In genomic region chr15:97168704-97169475, GRCh38 we compare ENCODE assay signal across 20 cellular contexts.
DNase-seq lines count a peak whose midpoint lies in the region; ATAC-seq and TF ChIP-seq lines count a peak whose summit lies in the region.
"Had no signal": no experiment of that assay in that cellular context is flagged by ENCODE, and none has a peak within 500 bp of the region (broad histone marks: within the 10 kb centered on the region; RNA-seq: fewer than 3 reads in every experiment).

No MANE protein-coding gene starts in this region.

- no peaks in the 10 kb centered on the region for H4K20me1 ChIP-seq in GM23248 (ENCODE audit: insufficient read depth)

- TF ChIP-seq CTCF in choroid plexus epithelial cell (conservative IDR thresholded peaks at IDR 0.05; ENCODE audit: low read depth, low read length) (no peak), colonic mucosa (IDR thresholded peaks at IDR 0.05) (no peak)

- no peaks in the 10 kb centered on the region for H3K4me1 Mint-ChIP-seq in naive thymus-derived CD4-positive, alpha-beta T cell
- H3K4me1 Mint-ChIP-seq: CD4-positive, CD25-positive, alpha-beta regulatory T cell had no signal

- no peak overlapping the region for H3K9ac ChIP-seq in colonic mucosa (ENCODE audit: low read depth in 2 of 2, low read length in 2 of 2)
- H3K9ac ChIP-seq in GM23248 = no peak overlapping the region

- in situ Hi-C loops in GM23248 (cut with MboI) = no loop called here

- H3K4me2 ChIP-seq in GM23248 (ENCODE audit: unreplicated experiment) = no peak overlapping the region

- 14 to 20% methylated on average over 12 of the region's 12 CpGs for WGBS in GM23248 (ENCODE audit: low coverage in 1 of 2, low lambda C conversion rate in 2 of 2, missing lambda C conversion rate in 2 of 2), 2 experiments

- H3K9me3 ChIP-seq in naive thymus-derived CD4-positive, alpha-beta T cell (ENCODE audit: control insufficient read depth in 2 of 3, low read length in 3 of 3) = no peaks in the 10 kb centered on the region
- H3K9me3 ChIP-seq in colonic mucosa = no peaks in the 10 kb centered on the region
- no peaks in the 10 kb centered on the region for H3K9me3 ChIP-seq in GM23248 (ENCODE audit: low read depth)
- H3K9me3 ChIP-seq: right lobe of liver had no signal

- peaks cover 0 to 16% (median 10%) of the 10 kb centered on the region in 5 donors for H3K27me3 Mint-ChIP-seq in naive thymus-derived CD4-positive, alpha-beta T cell
- H3K27me3 Mint-ChIP-seq: CD4-positive, CD25-positive, alpha-beta regulatory T cell had no signal

- DNase-seq in DMS153 treated with DMSO at 0.1 percent for 48 hours (lab: John Stamatoyannopoulos, UW; ENCODE audit: unreplicated experiment) = peak; percentile 40
- peak; percentile 35 for DNase-seq in NCI-H1105 treated with DMSO at 0.1 percent for 48 hours (lab: John Stamatoyannopoulos, UW)
- peak; percentile 92 for DNase-seq in NCI-H345 treated with DMSO at 0.1 percent for 48 hours (lab: John Stamatoyannopoulos, UW; ENCODE audit: unreplicated experiment)
- peak; percentile 36 for DNase-seq in choroid plexus epithelial cell (ENCODE audit: low read depth)
- DNase-seq in naive thymus-derived CD4-positive, alpha-beta T cell = no peak
- no peak for DNase-seq in colonic mucosa
- no peak for DNase-seq in GM23248
- DNase-seq: activated CD4-positive, alpha-beta T cell treated with anti-CD3 and anti-CD28 coated beads for 1 hour; CD4-positive, CD25-positive, alpha-beta regulatory T cell; DMS79; hippocampal formation; kidney glomerular epithelial cell; midbrain; NCI-H226; OCI-M1; right lobe of liver; stomach had no signal

- H3F3A ChIP-seq in GM23248 (ENCODE audit: insufficient read depth) = no peaks in the 10 kb centered on the region

- H3K9me2 ChIP-seq in GM23248 (ENCODE audit: insufficient read depth) = no peaks in the 10 kb centered on the region

- H3K4me3 ChIP-seq in choroid plexus epithelial cell (ENCODE audit: low read depth, low read length) (no peak overlapping the region), colonic mucosa (no peak overlapping the region), GM23248 (no peak overlapping the region)
- no peak overlapping the region for H3K4me3 ChIP-seq in naive thymus-derived CD4-positive, alpha-beta T cell (ENCODE audit: low read length)
- H3K4me3 ChIP-seq: right lobe of liver, stomach had no signal

- peaks cover 0 to 6% (median 0%) of the 10 kb centered on the region in 11 donors for H3K9me3 Mint-ChIP-seq in naive thymus-derived CD4-positive, alpha-beta T cell

- CTCF ChIA-PET in naive thymus-derived CD4-positive, alpha-beta T cell (lab: Charles Lee) = no interaction called here

- H3K27me3 ChIP-seq in naive thymus-derived CD4-positive, alpha-beta T cell (ENCODE audit: control insufficient read depth in 2 of 2, insufficient read depth in 2 of 2, low read length in 2 of 2) = no peaks in the 10 kb centered on the region
- H3K27me3 ChIP-seq in colonic mucosa (no peaks in the 10 kb centered on the region), GM23248 (replicated peaks; ENCODE audit: insufficient read depth) (no peaks in the 10 kb centered on the region)
- H3K27me3 ChIP-seq: right lobe of liver, stomach had no signal

- no peak for ATAC-seq in naive thymus-derived CD4-positive, alpha-beta T cell
- no peak for ATAC-seq in activated CD4-positive, CD25-positive, alpha-beta regulatory T cell treated with anti-CD3 and anti-CD28 coated beads, Interleukin-2, amount 50 U/mL, for 24 hours
- ATAC-seq: HCT116, right lobe of liver had no signal

- no peaks in the 10 kb centered on the region for H3K79me2 ChIP-seq in GM23248 (ENCODE audit: insufficient read depth)

- no peaks in the 10 kb centered on the region for H3K36me3 Mint-ChIP-seq in naive thymus-derived CD4-positive, alpha-beta T cell
- H3K36me3 Mint-ChIP-seq: CD4-positive, CD25-positive, alpha-beta regulatory T cell had no signal

- H2AFZ ChIP-seq in GM23248 = no peak overlapping the region

- H3K4me1 ChIP-seq in naive thymus-derived CD4-positive, alpha-beta T cell (ENCODE audit: control insufficient read depth in 2 of 2, insufficient read depth in 2 of 2, low read length in 2 of 2) = no peaks in the 10 kb centered on the region
- H3K4me1 ChIP-seq in colonic mucosa (no peaks in the 10 kb centered on the region), GM23248 (ENCODE audit: insufficient read depth) (no peaks in the 10 kb centered on the region)
- H3K4me1 ChIP-seq: right lobe of liver, stomach had no signal

- H3K36me3 ChIP-seq in naive thymus-derived CD4-positive, alpha-beta T cell (ENCODE audit: control insufficient read depth in 2 of 3, insufficient read depth in 3 of 3, low read length in 3 of 3) = no peaks in the 10 kb centered on the region
- H3K36me3 ChIP-seq in colonic mucosa (no peaks in the 10 kb centered on the region), GM23248 (ENCODE audit: low read depth) (no peaks in the 10 kb centered on the region)
- H3K36me3 ChIP-seq: right lobe of liver, stomach had no signal

- H3K27ac ChIP-seq in naive thymus-derived CD4-positive, alpha-beta T cell (ENCODE audit: low read depth, low read length) = no peak overlapping the region
- H3K27ac ChIP-seq in colonic mucosa (no peak overlapping the region), GM23248 (no peak overlapping the region)
- H3K27ac ChIP-seq: right lobe of liver, stomach had no signal

- H3K27ac Mint-ChIP-seq in naive thymus-derived CD4-positive, alpha-beta T cell = no peak overlapping the region
- H3K27ac Mint-ChIP-seq: CD4-positive, CD25-positive, alpha-beta regulatory T cell; T-helper 2 cell treated with Interferon-gamma antibody and Interleukin-4, amounts not matched to agents 5 μg/mL and 100 μg/mL, for 36 hours had no signal

- no peak overlapping the region for H3K4me3 Mint-ChIP-seq in naive thymus-derived CD4-positive, alpha-beta T cell
- H3K4me3 Mint-ChIP-seq: CD4-positive, CD25-positive, alpha-beta regulatory T cell; T-helper 2 cell treated with Interferon-gamma antibody and Interleukin-4, amounts not matched to agents 5 μg/mL and 100 μg/mL, for 36 hours had no signal

- POLR2A ChIA-PET in naive thymus-derived CD4-positive, alpha-beta T cell (lab: Charles Lee) = no interaction called here

- intact Hi-C loops in naive thymus-derived CD4-positive, alpha-beta T cell (cut with micrococcal nuclease) = no loop called here
- intact Hi-C loops in colonic mucosa (cut with DNase I) = no loop called here

Comparison
In these comparisons a context has a peak if more than half of its experiments do, and no peak if none do; other contexts are left out.
1. DNase-seq: peak in DMS153 treated with DMSO at 0.1 percent for 48 hours (single experiment), NCI-H1105 treated with DMSO at 0.1 percent for 48 hours (single experiment), NCI-H345 treated with DMSO at 0.1 percent for 48 hours (single experiment) and choroid plexus epithelial cell (single experiment); none in naive thymus-derived CD4-positive, alpha-beta T cell (0 of 9), colonic mucosa (single experiment) and GM23248 (single experiment).